11 cellular contexts compared by ENCODE assay signal in the genomic region with DNA sequence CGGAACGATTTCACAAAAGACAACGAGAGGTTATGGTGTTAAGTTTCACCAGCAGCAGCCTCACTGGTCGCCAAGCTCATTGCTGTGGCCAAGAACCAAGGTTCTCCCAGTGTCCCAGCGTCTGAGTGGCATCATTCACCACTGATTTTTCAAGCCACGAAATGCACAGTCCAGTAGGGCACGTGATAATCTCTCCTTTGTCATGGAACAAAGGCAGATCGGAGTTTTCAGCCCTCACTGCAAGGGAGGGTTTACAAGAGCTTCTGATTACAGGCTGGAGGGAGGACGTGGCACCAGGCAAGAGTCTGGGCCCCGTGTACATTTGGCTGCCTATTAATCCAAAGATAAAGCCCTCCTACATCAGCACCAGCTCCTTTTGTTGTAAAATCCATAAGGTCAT. TPM values are rescaled to one million over a fixed set of nuclear protein-coding genes. Genes with fewer than 3 reads are reported as not detected.
DNase-seq lines count a peak whose midpoint lies in the region; ATAC-seq and TF ChIP-seq lines count a peak whose summit lies in the region.
"Had no signal": no experiment of that assay in that cellular context is flagged by ENCODE, and none has a peak within 500 bp of the region (broad histone marks: within the 10 kb centered on the region; RNA-seq: fewer than 3 reads in every experiment).

No MANE protein-coding gene starts in this region.

- no peaks in the 10 kb centered on the region for H3K9me3 Mint-ChIP-seq in activated naive CD8-positive, alpha-beta T cell (ENCODE audit: low read depth)
- H3K9me3 Mint-ChIP-seq in activated naive CD8-positive, alpha-beta T cell treated with anti-CD3 and anti-CD28 coated beads, Interleukin-2, amount 50 U/mL, for 24 hours, result no peaks in the 10 kb centered on the region

- H3K79me2 ChIP-seq in PC-3 (ENCODE audit: low read length), result peaks cover 30% of the 10 kb centered on the region

- intact Hi-C loops in PC-3 (cut with micrococcal nuclease), result loop anchor here (10.0 kb wide), 1 partner anchor 58 kb away; no protein-coding TSS in a partner anchor
- intact Hi-C loops in stomach (cut with DNase I; ENCODE audit: low total_unique reads), result no loop called here
- intact Hi-C loops in esophagus muscularis mucosa (cut with DNase I), result loop anchor here (10.0 kb wide), 1 partner anchor 528 kb away; no protein-coding TSS in a partner anchor

- H3K4me1 ChIP-seq in PC-3 (ENCODE audit: insufficient read depth, low read length), result peaks cover 17% of the 10 kb centered on the region
- H3K4me1 ChIP-seq in iPS-20b (ENCODE audit: insufficient read depth, low read length), result peaks cover 8% of the 10 kb centered on the region; the same call in 1 of the 2 replicates
- H3K4me1 ChIP-seq in stomach, result peaks cover 4 to 41% (median 34%) of the 10 kb centered on the region in 4 donors
- peaks cover 17 to 29% (median 27%) of the 10 kb centered on the region in 4 donors for H3K4me1 ChIP-seq in esophagus muscularis mucosa

- H3K27ac Mint-ChIP-seq in activated naive CD8-positive, alpha-beta T cell, result no peak overlapping the region
- no peak overlapping the region for H3K27ac Mint-ChIP-seq in activated naive CD8-positive, alpha-beta T cell treated with anti-CD3 and anti-CD28 coated beads, Interleukin-2, amount 50 U/mL, for 24 hours
- H3K27ac Mint-ChIP-seq: CD4-positive, CD25-positive, alpha-beta regulatory T cell had no signal

- WGBS in stomach, 5 donors, result 7 to 23% (median 13%) methylated on average over 10 of the region's 10 CpGs
- 32% methylated on average over 10 of the region's 10 CpGs for WGBS in esophagus muscularis mucosa

- CTCF ChIA-PET in PC-3 (lab: Charles Lee), result no interaction called here

- H3K4me1 Mint-ChIP-seq in activated naive CD8-positive, alpha-beta T cell (ENCODE audit: low read depth), result peaks cover 10% of the 10 kb centered on the region
- peaks cover 22% of the 10 kb centered on the region for H3K4me1 Mint-ChIP-seq in activated naive CD8-positive, alpha-beta T cell treated with anti-CD3 and anti-CD28 coated beads, Interleukin-2, amount 50 U/mL, for 24 hours

- no peaks in the 10 kb centered on the region for H3F3A ChIP-seq in PC-3 (ENCODE audit: low read length, unreplicated experiment)

- H4K20me1 ChIP-seq in PC-3 (ENCODE audit: low read length), result peaks cover 23% of the 10 kb centered on the region

- H3K27me3 Mint-ChIP-seq in activated naive CD8-positive, alpha-beta T cell, result peaks cover 37% of the 10 kb centered on the region
- peaks cover 51% of the 10 kb centered on the region for H3K27me3 Mint-ChIP-seq in activated naive CD8-positive, alpha-beta T cell treated with anti-CD3 and anti-CD28 coated beads, Interleukin-2, amount 50 U/mL, for 24 hours

- H3K27ac ChIP-seq in PC-3 (ENCODE audit: low read length) (no peak overlapping the region), iPS-20b (ENCODE audit: low read length) (peak overlapping the region; percentile 99), stomach (peak overlapping the region; percentile 47 to 94 (median 92)), esophagus muscularis mucosa (replicated peaks in 1 of 4) (no peak overlapping the region)
- H3K27ac ChIP-seq: RWPE1 had no signal

- H3K36me3 Mint-ChIP-seq in activated naive CD8-positive, alpha-beta T cell, result no peaks in the 10 kb centered on the region
- no peaks in the 10 kb centered on the region for H3K36me3 Mint-ChIP-seq in activated naive CD8-positive, alpha-beta T cell treated with anti-CD3 and anti-CD28 coated beads, Interleukin-2, amount 50 U/mL, for 24 hours (ENCODE audit: low read depth)
- H3K36me3 Mint-ChIP-seq: CD4-positive, CD25-positive, alpha-beta regulatory T cell had no signal

- H3K4me3 ChIP-seq in PC-3 (ENCODE audit: low read length) (peak overlapping the region; percentile 96), iPS-20b (ENCODE audit: low read length) (peak overlapping the region; percentile 89), stomach (peak overlapping the region; percentile 58 to 79 (median 72)), esophagus muscularis mucosa (no peak overlapping the region)

- no peak for DNase-seq in activated naive CD8-positive, alpha-beta T cell treated with anti-CD3 and anti-CD28 coated beads, Interleukin-2, amount 50 U/mL, for 24 hours
- DNase-seq in PC-3 (peak; percentile 19), stomach (peak; percentile 48), esophagus muscularis mucosa (ENCODE audit: extremely low spot score) (no peak)
- no peak for DNase-seq in stimulated activated CD4-positive, alpha-beta T cell treated with anti-CD3 and anti-CD28 coated beads, Interleukin-1b, Interleukin-23, amount 100 ng/mL, for 48 hours
- DNase-seq: CD4-positive, CD25-positive, alpha-beta regulatory T cell; stimulated activated CD8-positive, alpha-beta memory T cell treated with anti-CD3 and anti-CD28 coated beads, Interleukin-4, amount 100 ng/mL, for 48 hours had no signal

- H3K4me2 ChIP-seq in PC-3 (ENCODE audit: low read length), result peak overlapping the region; percentile 83

- POLR2A ChIA-PET in PC-3 (lab: Charles Lee; ENCODE audit: unreplicated experiment), result no interaction called here

- peak overlapping the region; percentile 80; the same call in 1 of the 2 replicates for H3K9ac ChIP-seq in PC-3 (ENCODE audit: low read length)
- H3K9ac ChIP-seq in iPS-20b (ENCODE audit: low read depth, low read length), result peak overlapping the region; percentile 100

- H3K36me3 ChIP-seq in PC-3 (ENCODE audit: low read depth, low read length) (no peaks in the 10 kb centered on the region), iPS-20b (ENCODE audit: insufficient read depth, low read depth, low read length) (peaks cover 45% of the 10 kb centered on the region), stomach (no peaks in the 10 kb centered on the region), esophagus muscularis mucosa (no peaks in the 10 kb centered on the region)

- H3K27me3 ChIP-seq in PC-3 (ENCODE audit: low read length), result no peaks in the 10 kb centered on the region
- H3K27me3 ChIP-seq in iPS-20b (ENCODE audit: insufficient read depth, low read length), result no peaks in the 10 kb centered on the region
- peaks cover 0 to 60% (median 24%) of the 10 kb centered on the region in 3 donors for H3K27me3 ChIP-seq in stomach
- peaks cover 0 to 64% (median 32%) of the 10 kb centered on the region in 4 donors for H3K27me3 ChIP-seq in esophagus muscularis mucosa

- no peaks in the 10 kb centered on the region for H3K9me2 ChIP-seq in PC-3 (replicated peaks; ENCODE audit: low read length)

- TF ChIP-seq EP300 in stomach (IDR thresholded peaks at IDR 0.05) (no peak), esophagus muscularis mucosa (IDR thresholded peaks at IDR 0.05) (no peak)

- no TSS peak for BruUV-seq in PC-3 (replicated peaks; lab: Mats Ljungman, UMichigan)

- H2AFZ ChIP-seq in PC-3 (ENCODE audit: low read length), result no peak overlapping the region

- H3K9me3 ChIP-seq in PC-3 (ENCODE audit: low read length) (no peaks in the 10 kb centered on the region), iPS-20b (ENCODE audit: insufficient read depth, low read depth, low read length) (peaks cover 6% of the 10 kb centered on the region; the same call in 1 of the 2 replicates), stomach (no peaks in the 10 kb centered on the region), esophagus muscularis mucosa (no peaks in the 10 kb centered on the region)

- H3K4me3 Mint-ChIP-seq in activated naive CD8-positive, alpha-beta T cell, result peak overlapping the region; percentile 13
- H3K4me3 Mint-ChIP-seq in activated naive CD8-positive, alpha-beta T cell treated with anti-CD3 and anti-CD28 coated beads, Interleukin-2, amount 50 U/mL, for 24 hours, result no peak overlapping the region

- no peak for TF ChIP-seq CTCF in PC-3 (conservative IDR thresholded peaks at IDR 0.05; ENCODE audit: low read depth, low read length)
- no peak for TF ChIP-seq CTCF in stomach (IDR thresholded peaks at IDR 0.05)
- no peak for TF ChIP-seq CTCF in esophagus muscularis mucosa (IDR thresholded peaks at IDR 0.05)

- ATAC-seq in activated naive CD8-positive, alpha-beta T cell treated with anti-CD3 and anti-CD28 coated beads, Interleukin-2, amount 50 U/mL, for 24 hours, result no peak
- no peak for ATAC-seq in PC-3
- ATAC-seq in GM19397 (IDR thresholded peaks at IDR 0.05; ENCODE audit: unreplicated experiment), result no peak

- TF ChIP-seq POLR2A in stomach (IDR thresholded peaks at IDR 0.05), result peak in 1 of 4 donors; percentile 17
- TF ChIP-seq POLR2A in esophagus muscularis mucosa (IDR thresholded peaks at IDR 0.05; ENCODE audit: low read depth), result no peak

RNA-seq across cellular contexts. Expression of a gene that starts 2.0 kb away (rescaled TPM):
- 117 and 125 TPM in 2 replicates for total RNA-seq in PC-3 (2014; rRNA removed)
- total RNA-seq in stomach, result 100 to 1,000 TPM; 132 to 854 (median 472) TPM
- polyA plus RNA-seq in stomach, result 100 to 1,000 TPM; 267 to 539 (median 453) TPM
- total RNA-seq in esophagus muscularis mucosa, result 10 to 100 TPM in 1 of 4 donors, 1 to 10 TPM in 3; 1.1 to 10.4 (median 2.2) TPM

RNA-seq across cellular contexts. Expression of a gene that starts 55.5 kb away (rescaled TPM):
- 11.3 and 13.2 TPM in 2 replicates for total RNA-seq in PC-3 (2014; rRNA removed)
- total RNA-seq in stomach, result 10 to 100 TPM in 4 of 5 donors, 1 to 10 TPM in 1; 6.4 to 85.2 (median 22.0) TPM
- 10 to 100 TPM; 18.2 to 33.7 (median 29.4) TPM for polyA plus RNA-seq in stomach
- 10 to 100 TPM; 11.8 to 23.3 (median 15.7) TPM for total RNA-seq in esophagus muscularis mucosa

Comparison
In these comparisons a context has a peak if more than half of its experiments do, and no peak if none do; other contexts are left out.
1. DNase-seq: peak in PC-3 (single experiment) and stomach (single experiment); none in activated naive CD8-positive, alpha-beta T cell treated with anti-CD3 and anti-CD28 coated beads, Interleukin-2, amount 50 U/mL, for 24 hours (single experiment), esophagus muscularis mucosa (single experiment) and stimulated activated CD4-positive, alpha-beta T cell treated with anti-CD3 and anti-CD28 coated beads, Interleukin-1b, Interleukin-23, amount 100 ng/mL, for 48 hours (single experiment).
2. H3K27ac ChIP-seq: peak in iPS-20b (single experiment) and stomach (5 of 5); none in PC-3 (single experiment) and esophagus muscularis mucosa (0 of 4).
3. H3K4me3 ChIP-seq: peak in PC-3 (single experiment), iPS-20b (single experiment) and stomach (4 of 4); none in esophagus muscularis mucosa (0 of 4).
4. RNA of a gene that starts 2.0 kb away (total RNA-seq): 132 to 854 TPM in stomach and 117 to 125 TPM in PC-3; 1.1 to 10.4 TPM in esophagus muscularis mucosa; every median in the first group is over 10 times any median in the second.